ENCODE assay signal across 11 cellular contexts in the genomic region with DNA sequence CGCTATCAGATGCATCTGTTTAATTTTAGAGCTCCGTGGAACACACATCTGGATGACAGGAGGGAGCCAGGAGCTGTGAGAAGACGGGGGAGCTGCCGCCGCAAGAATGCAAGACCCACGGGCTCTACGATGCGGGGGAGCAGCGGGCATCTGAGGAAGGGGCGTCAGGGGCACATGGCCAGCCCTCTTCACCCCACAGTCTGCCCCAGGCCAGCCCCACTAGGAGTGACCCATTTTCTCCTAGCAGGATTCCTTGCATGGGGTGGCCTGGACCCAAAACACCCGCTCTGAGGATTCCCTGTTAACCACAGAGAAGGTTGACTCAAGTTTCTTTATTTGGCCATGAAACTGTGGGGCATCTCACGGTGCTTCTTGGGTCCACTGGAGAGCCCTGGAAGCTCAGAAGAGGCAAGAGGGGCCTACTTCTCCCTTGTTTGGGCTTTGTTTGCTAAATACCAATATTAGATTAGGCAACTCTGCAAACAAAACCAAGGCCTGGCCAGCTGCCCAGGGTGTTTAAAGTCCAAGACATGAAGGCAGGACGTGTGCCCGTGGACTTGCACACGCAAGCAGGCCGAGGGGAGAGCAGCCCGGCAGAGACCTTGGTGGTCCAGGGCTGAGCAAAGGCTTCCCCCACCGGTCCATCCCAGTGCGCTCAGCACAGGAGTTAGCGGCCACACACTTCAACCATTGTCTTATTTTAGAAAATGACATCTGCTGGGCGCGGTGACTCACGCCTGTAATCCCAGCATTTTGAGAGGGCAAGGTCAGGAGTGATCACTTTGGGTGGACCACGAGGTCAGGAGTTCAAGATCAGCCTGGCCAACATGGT.
DNase-seq lines count a peak whose midpoint lies in the region; ATAC-seq and TF ChIP-seq lines count a peak whose summit lies in the region.
"Had no signal": no experiment of that assay in that cellular context is flagged by ENCODE, and none has a peak within 500 bp of the region (broad histone marks: within the 10 kb centered on the region; RNA-seq: fewer than 3 reads in every experiment).

No MANE protein-coding gene starts in this region.

- no peak overlapping the region for H3K4me3 Mint-ChIP-seq in activated CD4-positive, alpha-beta memory T cell treated with anti-CD3 and anti-CD28 coated beads for 36 hours
- H3K4me3 Mint-ChIP-seq: activated CD4-positive, alpha-beta T cell treated with anti-CD3 and anti-CD28 coated beads, Interleukin-2, amount 10 ng/mL, durations not matched to agents 24 days and 14 days; dendritic cell treated with granulocyte-macrophage colony-stimulating factor and Interleukin-4, amounts not matched to agents 40 ng/mL and 50 ng/mL, for 4 days had no signal

- H3K4me2 ChIP-seq in mesendoderm (ENCODE audit: low read length), result no peak overlapping the region

- H3K4ac ChIP-seq in mesendoderm (ENCODE audit: low read depth, low read length), result no peak overlapping the region

- peaks cover 3% of the 10 kb centered on the region for H3K4me1 ChIP-seq in mesendoderm (ENCODE audit: control insufficient read depth, low read depth, low read length)

- WGBS in mesendoderm (ENCODE audit: extremely low coverage, insufficient coverage, low lambda C conversion rate), result no CpG with 5 or more reads among the region's 24 CpGs

- no peak overlapping the region for H3K27ac Mint-ChIP-seq in activated CD4-positive, alpha-beta memory T cell treated with anti-CD3 and anti-CD28 coated beads for 36 hours
- H3K27ac Mint-ChIP-seq: dendritic cell treated with granulocyte-macrophage colony-stimulating factor and Interleukin-4, amounts not matched to agents 40 ng/mL and 50 ng/mL, for 4 days had no signal

- peak; percentile 46 for DNase-seq in AG09309 (ENCODE audit: low read depth)
- peak; percentile 58 for DNase-seq in M059J (ENCODE audit: low read depth)
- DNase-seq in dedifferentiated amniotic fluid mesenchymal stem cell (ENCODE audit: extremely low spot score), result peak; percentile 15
- DNase-seq in mucosa of gallbladder (ENCODE audit: low spot score), result peak; percentile 92
- DNase-seq in activated CD4-positive, alpha-beta memory T cell treated with anti-CD3 and anti-CD28 coated beads for 36 hours, result no peak
- DNase-seq in mesendoderm, result no peak
- DNase-seq: activated CD4-positive, alpha-beta T cell treated with anti-CD3 and anti-CD28 coated beads, Interleukin-2, amount 10 ng/mL, durations not matched to agents 24 days and 14 days; NCI-H187 had no signal

- H3K79me2 ChIP-seq in mesendoderm (ENCODE audit: control insufficient read depth, insufficient read depth, low read length), result no peaks in the 10 kb centered on the region

- TF ChIP-seq CTCF in AG09309 (IDR thresholded peaks at IDR 0.05; ENCODE audit: control insufficient read depth, insufficient read depth, low read depth, low read length, missing control alignments), result no peak

- H3K36me3 Mint-ChIP-seq in activated CD4-positive, alpha-beta memory T cell treated with anti-CD3 and anti-CD28 coated beads for 36 hours, result no peaks in the 10 kb centered on the region

- no peak overlapping the region for H4K8ac ChIP-seq in mesendoderm (ENCODE audit: low read depth, low read length)

- H3K23ac ChIP-seq in mesendoderm (ENCODE audit: low read length), result no peak overlapping the region

- no peak overlapping the region for H2BK120ac ChIP-seq in mesendoderm (ENCODE audit: low read depth, low read length)

- peaks cover 7% of the 10 kb centered on the region for H3K4me1 Mint-ChIP-seq in activated CD4-positive, alpha-beta memory T cell treated with anti-CD3 and anti-CD28 coated beads for 36 hours (ENCODE audit: low read depth)

- no peaks in the 10 kb centered on the region for H3K79me1 ChIP-seq in mesendoderm (ENCODE audit: low read length)

- H2BK5ac ChIP-seq in mesendoderm (ENCODE audit: low read length), result no peak overlapping the region

- no peaks in the 10 kb centered on the region for H3K36me3 ChIP-seq in mesendoderm (ENCODE audit: control insufficient read depth, insufficient read depth, low read length)

- no peak overlapping the region for H2AK5ac ChIP-seq in mesendoderm (ENCODE audit: low read length)

- intact Hi-C loops in activated CD4-positive, alpha-beta memory T cell treated with anti-CD3 and anti-CD28 coated beads for 36 hours (cut with micrococcal nuclease), result no loop called here

- H3K9me3 Mint-ChIP-seq in activated CD4-positive, alpha-beta memory T cell treated with anti-CD3 and anti-CD28 coated beads for 36 hours, result no peaks in the 10 kb centered on the region
- H3K9me3 Mint-ChIP-seq: activated CD4-positive, alpha-beta T cell treated with anti-CD3 and anti-CD28 coated beads, Interleukin-2, amount 10 ng/mL, durations not matched to agents 24 days and 14 days; dendritic cell treated with granulocyte-macrophage colony-stimulating factor and Interleukin-4, amounts not matched to agents 40 ng/mL and 50 ng/mL, for 4 days had no signal

- no peak overlapping the region for H3K27ac ChIP-seq in mesendoderm (ENCODE audit: low read depth, low read length)

- CTCF ChIA-PET in activated CD4-positive, alpha-beta memory T cell treated with anti-CD3 and anti-CD28 coated beads for 36 hours (lab: Charles Lee), result no interaction called here

- no peak overlapping the region for H3K18ac ChIP-seq in mesendoderm (ENCODE audit: low read length)

- POLR2A ChIA-PET in activated CD4-positive, alpha-beta memory T cell treated with anti-CD3 and anti-CD28 coated beads for 36 hours (lab: Charles Lee), result no interaction called here

- ATAC-seq in GM19455 (IDR thresholded peaks at IDR 0.05; ENCODE audit: unreplicated experiment), result no peak
- no peak for ATAC-seq in HG03457 (IDR thresholded peaks at IDR 0.05; ENCODE audit: unreplicated experiment)

- no peak overlapping the region for H3K56ac ChIP-seq in mesendoderm (ENCODE audit: low read length)

- H3K27me3 ChIP-seq in mesendoderm (ENCODE audit: insufficient read depth, low read length, poor library complexity), result no peaks in the 10 kb centered on the region

- H2BK15ac ChIP-seq in mesendoderm (replicated peaks; ENCODE audit: low read depth), result no peak overlapping the region

- H3K4me3 ChIP-seq in AG09309 (ENCODE audit: control insufficient read depth, low read depth, low read length), result no peak overlapping the region
- no peak overlapping the region for H3K4me3 ChIP-seq in mesendoderm (ENCODE audit: low read length)

- H4K5ac ChIP-seq in mesendoderm (ENCODE audit: low read length), result no peak overlapping the region

- H3K9ac ChIP-seq in mesendoderm (ENCODE audit: low read length), result no peak overlapping the region

- H3K27me3 Mint-ChIP-seq in activated CD4-positive, alpha-beta memory T cell treated with anti-CD3 and anti-CD28 coated beads for 36 hours, result no peaks in the 10 kb centered on the region
- H3K27me3 Mint-ChIP-seq: activated CD4-positive, alpha-beta T cell treated with anti-CD3 and anti-CD28 coated beads, Interleukin-2, amount 10 ng/mL, durations not matched to agents 24 days and 14 days; dendritic cell treated with granulocyte-macrophage colony-stimulating factor and Interleukin-4, amounts not matched to agents 40 ng/mL and 50 ng/mL, for 4 days had no signal

Comparison
In these comparisons a context has a peak if more than half of its experiments do, and no peak if none do; other contexts are left out.
1. DNase-seq: peak in AG09309 (single experiment), M059J (single experiment), dedifferentiated amniotic fluid mesenchymal stem cell (single experiment) and mucosa of gallbladder (single experiment); none in activated CD4-positive, alpha-beta memory T cell treated with anti-CD3 and anti-CD28 coated beads for 36 hours (single experiment) and mesendoderm (single experiment).